7 cellular contexts compared by ENCODE assay signal in genomic region chr12:86621957-86622356, GRCh38.
"Had no signal": no experiment of that assay in that cellular context is flagged by ENCODE, and none has a peak within 500 bp of the region (broad histone marks: within the 10 kb centered on the region; RNA-seq: fewer than 3 reads in every experiment).

No MANE protein-coding gene starts in this region.

- H3K4me2 ChIP-seq: KMS-11 had no signal

- FAIRE-seq: HTR-8/SVneo, K562 had no signal

- H3K27ac ChIP-seq: HL-60, KMS-11 had no signal

- H3K9ac ChIP-seq: KMS-11 had no signal

- H3K4me3 ChIP-seq: K562 had no signal

- DNase-seq: IMR-90, KBM-7, KG1 had no signal

- ATAC-seq: K562 had no signal
